ENCODE assay signal across 8 cellular contexts in genomic region chr14:100192672-100193416, GRCh38.
DNase-seq lines count a peak whose midpoint lies in the region; TF ChIP-seq lines count a peak whose summit lies in the region.

No MANE protein-coding gene starts in this region.

- TF ChIP-seq CTCF in LNCAP (IDR thresholded peaks at IDR 0.05) (peak; percentile 81), nephron (IDR thresholded peaks at IDR 0.05; ENCODE audit: unreplicated experiment in 3 of 3) (peak; percentile 89 to 96 (median 95))

- H3K27me3 Mint-ChIP-seq in nephron (ENCODE audit: low read depth), result no peaks in the 10 kb centered on the region
- H3K27me3 Mint-ChIP-seq in stimulated activated naive CD8-positive, alpha-beta T cell treated with anti-CD3 and anti-CD28 coated beads, Interleukin-15, Interleukin-2, amounts not matched to agents 100 ng/mL and 50 ng/mL, for 24 hours, result no peaks in the 10 kb centered on the region

- no peaks in the 10 kb centered on the region for H3K9me3 Mint-ChIP-seq in nephron
- H3K9me3 Mint-ChIP-seq in stimulated activated naive CD8-positive, alpha-beta T cell treated with anti-CD3 and anti-CD28 coated beads, Interleukin-15, Interleukin-2, amounts not matched to agents 100 ng/mL and 50 ng/mL, for 24 hours, result no peaks in the 10 kb centered on the region

- peak; percentile 100 for DNase-seq in ELF-1 (ENCODE audit: low read depth, low spot score)
- peak; percentile 93 for DNase-seq in GOT3 (lab: John Stamatoyannopoulos, UW)
- peak; percentile 98 for DNase-seq in RPMI8226
- DNase-seq in activated T-helper 9 cell treated with anti-CD3 and anti-CD28 coated beads, Interleukin-2, amount 50 U/mL, for 16 hours (ENCODE audit: low read depth), result peak; percentile 100
- peak; percentile 94 for DNase-seq in fibroblast of peridontal ligament (ENCODE audit: extremely low read depth)

- peaks cover 11% of the 10 kb centered on the region for H3K4me1 Mint-ChIP-seq in nephron
- peaks cover 16% of the 10 kb centered on the region for H3K4me1 Mint-ChIP-seq in stimulated activated naive CD8-positive, alpha-beta T cell treated with anti-CD3 and anti-CD28 coated beads, Interleukin-15, Interleukin-2, amounts not matched to agents 100 ng/mL and 50 ng/mL, for 24 hours (ENCODE audit: low read depth)

- H3K36me3 Mint-ChIP-seq in nephron (ENCODE audit: low read depth), result no peaks in the 10 kb centered on the region
- no peaks in the 10 kb centered on the region for H3K36me3 Mint-ChIP-seq in stimulated activated naive CD8-positive, alpha-beta T cell treated with anti-CD3 and anti-CD28 coated beads, Interleukin-15, Interleukin-2, amounts not matched to agents 100 ng/mL and 50 ng/mL, for 24 hours (ENCODE audit: low read depth)

- peak overlapping the region; percentile 71 to 82 (median 74) for H3K27ac Mint-ChIP-seq in nephron
- H3K27ac Mint-ChIP-seq in stimulated activated naive CD8-positive, alpha-beta T cell treated with anti-CD3 and anti-CD28 coated beads, Interleukin-15, Interleukin-2, amounts not matched to agents 100 ng/mL and 50 ng/mL, for 24 hours, result peak overlapping the region; percentile 91

- H3K4me3 Mint-ChIP-seq in nephron, result peak overlapping the region; percentile 77 to 82 (median 80)
- H3K4me3 Mint-ChIP-seq in stimulated activated naive CD8-positive, alpha-beta T cell treated with anti-CD3 and anti-CD28 coated beads, Interleukin-15, Interleukin-2, amounts not matched to agents 100 ng/mL and 50 ng/mL, for 24 hours, result peak overlapping the region; percentile 68

Comparison
In these comparisons a context has a peak if more than half of its experiments do, and no peak if none do; other contexts are left out.
1. Peak in every context shown above with its lines: DNase-seq.